Comparison of ENCODE assay signal across 20 cellular contexts in genomic region chr13:23354520-23354919, GRCh38.
"Had no signal": no experiment of that assay in that cellular context is flagged by ENCODE, and none has a peak within 500 bp of the region (broad histone marks: within the 10 kb centered on the region; RNA-seq: fewer than 3 reads in every experiment).

No MANE protein-coding gene starts in this region.

- ATAC-seq: activated CD4-positive, alpha-beta T cell treated with anti-CD3 and anti-CD28 coated beads for 36 hours; activated T-helper 17 cell treated with anti-CD3 and anti-CD28 coated beads, Interleukin-2, amount 50 U/mL, for 72 hours; T-helper 17 cell had no signal

- DNase-seq: activated B cell treated with CpG ODN at 0.5 μM for 24 hours; activated CD4-positive, alpha-beta memory T cell treated with anti-CD3 and anti-CD28 coated beads, Interleukin-2, amount 10 ng/mL, durations not matched to agents 7 days and 5 days; activated CD4-positive, alpha-beta T cell treated with anti-CD3 and anti-CD28 coated beads for 36 hours; activated CD4-positive, alpha-beta T cell treated with anti-CD3 and anti-CD28 coated beads, Interleukin-2, amount 50 U/mL, for 1 hour; activated gamma-delta T cell; activated naive CD4-positive, alpha-beta T cell treated with anti-CD3 and anti-CD28 coated beads for 36 hours; activated T-cell treated with anti-CD3 and anti-CD28 coated beads for 4 hours; activated T-cell treated with anti-CD3 and anti-CD28 coated beads, Interleukin-2, amount 50 U/mL, for 48 hours; amygdala; Kasumi-1; NCI-H1048; NCI-H1694; NCI-H2029; NCI-H446; NCI-H526; PC-9; SIG-M5; T-helper 17 cell; T-helper 9 cell had no signal

- H3K27ac ChIP-seq: PC-9 had no signal
